Comparison of ENCODE assay signal across 11 cellular contexts in the genomic region with DNA sequence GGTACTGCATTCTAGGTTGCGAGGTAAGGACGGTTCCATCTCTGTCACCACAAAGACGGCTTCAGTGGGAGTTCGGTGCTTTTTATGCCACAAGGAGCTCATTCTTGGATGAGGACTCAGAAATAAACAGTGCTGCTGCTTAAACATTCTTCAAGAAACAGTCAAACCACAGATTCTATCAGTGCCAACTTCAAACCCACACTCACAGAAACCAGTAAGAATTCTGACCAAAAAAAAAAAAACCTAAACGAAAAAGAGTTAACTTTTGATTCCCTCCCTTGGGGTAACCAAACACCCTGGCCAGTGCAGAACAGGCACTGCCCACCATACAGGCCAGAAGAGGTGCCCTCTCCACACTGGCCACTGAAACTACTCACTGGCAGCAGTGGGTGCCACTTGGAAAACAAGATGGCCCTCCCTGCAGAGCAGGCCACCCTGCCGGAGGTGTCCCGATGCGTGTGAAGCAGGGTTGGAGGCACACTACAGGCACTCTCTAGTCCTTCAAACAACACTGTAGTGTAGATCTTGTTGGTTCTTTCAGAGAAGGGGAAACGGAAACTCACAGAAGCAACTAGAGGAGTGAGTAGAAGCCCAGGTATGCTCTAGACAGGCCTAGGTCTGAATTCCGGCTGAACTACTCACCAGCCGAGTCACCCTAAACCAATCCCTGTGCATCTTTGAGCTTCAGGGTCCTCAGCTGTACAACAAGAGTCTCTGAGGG.
DNase-seq lines count a peak whose midpoint lies in the region; ATAC-seq, FAIRE-seq and TF ChIP-seq lines count a peak whose summit lies in the region.
"Had no signal": no experiment of that assay in that cellular context is flagged by ENCODE, and none has a peak within 500 bp of the region (broad histone marks: within the 10 kb centered on the region; RNA-seq: fewer than 3 reads in every experiment).

No MANE protein-coding gene starts in this region.

- BruUV-seq in GM12878 (replicated peaks; lab: Mats Ljungman, UMichigan), result no TSS peak

- H3K27ac Mint-ChIP-seq in naive thymus-derived CD8-positive, alpha-beta T cell, result peak overlapping the region; percentile 82 to 98 (median 92)
- no peak overlapping the region for H3K27ac Mint-ChIP-seq in progenitor cell of endocrine pancreas

- POLR2A ChIA-PET in GM12878 (lab: Charles Lee), result interaction anchor here (1.0 kb wide), 1 partner anchor 29 kb away, joined by 3 read pairs; no protein-coding TSS in a partner anchor
- POLR2A ChIA-PET in naive thymus-derived CD8-positive, alpha-beta T cell (lab: Charles Lee), result interaction anchor here (0.7 to 1.6 kb wide), 3 partner anchors 87 to 1515 kb away, joined by 3 to 4 read pairs (median 3); partner anchors contain the start of gene TLR5

- no peak for TF ChIP-seq CTCF in RWPE2 (IDR thresholded peaks at IDR 0.05; ENCODE audit: poor library complexity, severe bottlenecking)
- no peak for TF ChIP-seq CTCF in GM12878 (IDR thresholded peaks at IDR 0.05 in 2 of 3, conservative IDR thresholded peaks at IDR 0.05 in 1 of 3; ENCODE audit: control insufficient read depth in 2 of 3, extremely low read depth in 1 of 3, insufficient read depth in 1 of 3, low read depth in 3 of 3, low read length in 3 of 3)
- TF ChIP-seq CTCF in pancreas (IDR thresholded peaks at IDR 0.05), result no peak
- no peak for TF ChIP-seq CTCF in progenitor cell of endocrine pancreas (IDR thresholded peaks at IDR 0.05; ENCODE audit: unreplicated experiment)

- H3K4me3 Mint-ChIP-seq in naive thymus-derived CD8-positive, alpha-beta T cell, result peak overlapping the region; percentile 35 to 78 (median 67)
- no peak overlapping the region for H3K4me3 Mint-ChIP-seq in progenitor cell of endocrine pancreas (ENCODE audit: low read depth)

- H3K27ac ChIP-seq in RWPE2 (ENCODE audit: poor library complexity, severe bottlenecking) (peak overlapping the region; percentile 59), GM12878 (ENCODE audit: control insufficient read depth, insufficient read depth) (no peak overlapping the region), pancreas (no peak overlapping the region)

- no peak for TF ChIP-seq RAD21 in GM12878 (IDR thresholded peaks at IDR 0.05; ENCODE audit: insufficient read depth, low read depth, low read length)

- H3K79me2 ChIP-seq in GM12878 (ENCODE audit: control insufficient read depth, insufficient read depth, low read length), result no peaks in the 10 kb centered on the region

- H3K4me2 ChIP-seq in GM12878 (ENCODE audit: control insufficient read depth, insufficient read depth), result no peak overlapping the region

- DNase-seq in GM03348 (ENCODE audit: low spot score) (peak; percentile 85), RWPE2 (ENCODE audit: low spot score) (no peak), GM12878 (ENCODE audit: low read depth, low spot score) (no peak), pancreas (no peak), DMS79 treated with DMSO at 0.1 percent for 48 hours (lab: John Stamatoyannopoulos, UW) (no peak), progenitor cell of endocrine pancreas (ENCODE audit: low spot score, unreplicated experiment) (no peak)
- peak in 4 of 10 donors; percentile 26 to 49 (median 42) for DNase-seq in naive thymus-derived CD8-positive, alpha-beta T cell
- DNase-seq: NCI-H2171 treated with DMSO at 0.1 percent for 48 hours had no signal

- H3K9me3 ChIP-seq in RWPE2 (ENCODE audit: severe bottlenecking) (no peaks in the 10 kb centered on the region), GM12878 (replicated peaks; ENCODE audit: control insufficient read depth, insufficient read depth, low read length) (no peaks in the 10 kb centered on the region), pancreas (no peaks in the 10 kb centered on the region)

- ATAC-seq in RWPE2 (ENCODE audit: low read depth), result peak; percentile 94
- ATAC-seq in GM12878, result peak; percentile 9
- ATAC-seq in naive thymus-derived CD8-positive, alpha-beta T cell, result peak; percentile 64 to 68
- no peak for ATAC-seq in HG02885 (IDR thresholded peaks at IDR 0.05; ENCODE audit: poor library complexity, unreplicated experiment)
- no peak for ATAC-seq in pancreas

- no peak overlapping the region for H2AFZ ChIP-seq in GM12878 (ENCODE audit: control insufficient read depth, low read depth, low read length)

- peaks cover 29 to 91% (median 74%) of the 10 kb centered on the region in 4 donors for H3K4me1 Mint-ChIP-seq in naive thymus-derived CD8-positive, alpha-beta T cell
- H3K4me1 Mint-ChIP-seq in progenitor cell of endocrine pancreas (ENCODE audit: low read depth), result peaks cover 2% of the 10 kb centered on the region

- RAD21 ChIA-PET in GM12878 (lab: Charles Lee; ENCODE audit: unreplicated experiment), result interaction anchor here (0.8 to 1.7 kb wide), 7 partner anchors 13 to 94 kb away, joined by 3 to 4 read pairs (median 3); partner anchors contain the start of gene TLR5

- H3K9me3 Mint-ChIP-seq in naive thymus-derived CD8-positive, alpha-beta T cell, result peaks cover 0 to 2% (median 0%) of the 10 kb centered on the region in 9 donors
- H3K9me3 Mint-ChIP-seq in progenitor cell of endocrine pancreas (ENCODE audit: low read depth), result no peaks in the 10 kb centered on the region

- no peak for TF ChIP-seq EP300 in GM12878 (IDR thresholded peaks at IDR 0.05; ENCODE audit: borderline replicate concordance in 1 of 2, control insufficient read depth in 1 of 2, low read depth in 2 of 2, low read length in 2 of 2)

- no peaks in the 10 kb centered on the region for H3K27me3 Mint-ChIP-seq in naive thymus-derived CD8-positive, alpha-beta T cell
- peaks cover 41% of the 10 kb centered on the region for H3K27me3 Mint-ChIP-seq in progenitor cell of endocrine pancreas

- no peaks in the 10 kb centered on the region for H4K20me1 ChIP-seq in GM12878 (ENCODE audit: control insufficient read depth, insufficient read depth)

- no peak overlapping the region for H3K4me3 ChIP-seq in RWPE2 (ENCODE audit: severe bottlenecking)
- no peak overlapping the region for H3K4me3 ChIP-seq in GM12878
- H3K4me3 ChIP-seq in pancreas, result no peak overlapping the region
- H3K4me3 ChIP-seq: skin epidermis had no signal

- no peaks in the 10 kb centered on the region for H3K36me3 ChIP-seq in RWPE2 (ENCODE audit: low read depth)
- no peaks in the 10 kb centered on the region for H3K36me3 ChIP-seq in GM12878 (ENCODE audit: control insufficient read depth in 2 of 2, insufficient read depth in 2 of 2, low read length in 1 of 2)
- no peaks in the 10 kb centered on the region for H3K36me3 ChIP-seq in pancreas

- TF ChIP-seq POLR2A in GM12878 (IDR thresholded peaks at IDR 0.05; ENCODE audit: low read depth, low read length), result no peak

- intact Hi-C loops in GM12878 (cut with micrococcal nuclease; ENCODE audit: unreplicated experiment), result no loop called here
- intact Hi-C loops in pancreas (cut with DNase I), result no loop called here

- H3K36me3 Mint-ChIP-seq in naive thymus-derived CD8-positive, alpha-beta T cell, result peaks cover 0 to 3% (median 0%) of the 10 kb centered on the region in 3 donors
- H3K36me3 Mint-ChIP-seq in progenitor cell of endocrine pancreas (ENCODE audit: insufficient read depth), result no peaks in the 10 kb centered on the region

- CTCF ChIA-PET in GM12878 (lab: Yijun Ruan, JAX), result interaction anchor here (0.6 to 6.2 kb wide), 6 partner anchors 11 to 99 kb away, joined by 3 to 43 read pairs (median 3); no protein-coding TSS in a partner anchor

- FAIRE-seq in GM12878 (lab: Jason Lieb, UNC), result no peak
- no peak for FAIRE-seq in pancreas (lab: Jason Lieb, UNC)
- FAIRE-seq: GM18507 had no signal

- in situ Hi-C loops in GM12878 (cut with MboI), result no loop called here

- WGBS in GM12878 (ENCODE audit: insufficient coverage, insufficient replicate concordance, low lambda C conversion rate, missing lambda C conversion rate), result 72% methylated on average over 11 of the region's 11 CpGs
- 94 to 95% methylated on average over 11 of the region's 11 CpGs for WGBS in pancreas, 2 donors

- H3K27me3 ChIP-seq in RWPE2 (ENCODE audit: insufficient read depth, poor library complexity, severe bottlenecking) (no peaks in the 10 kb centered on the region), GM12878 (replicated peaks in 1 of 2; ENCODE audit: control insufficient read depth in 2 of 2, insufficient read depth in 2 of 2, low read length in 1 of 2) (no peaks in the 10 kb centered on the region; a peak in 2 of 4 replicates), pancreas (no peaks in the 10 kb centered on the region)

- H3K4me1 ChIP-seq in RWPE2 (ENCODE audit: insufficient read depth, poor library complexity, severe bottlenecking) (peaks cover 18% of the 10 kb centered on the region), GM12878 (ENCODE audit: control insufficient read depth, insufficient read depth, low read length) (no peaks in the 10 kb centered on the region), pancreas (no peaks in the 10 kb centered on the region)

- SMC1A ChIA-PET in GM12878 (lab: Charles Lee; ENCODE audit: uncharacterized antibody, unreplicated experiment), result interaction anchor here (0.7 to 1.7 kb wide), 8 partner anchors 10 to 50 kb away, joined by 3 to 7 read pairs (median 4); no protein-coding TSS in a partner anchor

- no peak overlapping the region for H3K9ac ChIP-seq in GM12878 (ENCODE audit: control insufficient read depth, insufficient read depth, low read length)

TF ChIP-seq in GM12878, 131 proteins besides CTCF, POLR2A, EP300 and RAD21:
- no peak for TF ChIP-seq TARDBP (IDR thresholded peaks at IDR 0.05; ENCODE audit: borderline replicate concordance)
- TF ChIP-seq ZNF384 (IDR thresholded peaks at IDR 0.05; ENCODE audit: borderline replicate concordance, low read depth, low read length), result peak; percentile 34; the same call in 1 of the 2 replicates
TF ChIP-seq in GM12878: peak in this region for 1.

Comparison
In these comparisons a context has a peak if more than half of its experiments do, and no peak if none do; other contexts are left out.
1. ATAC-seq: peak in RWPE2 (single experiment), GM12878 (single experiment) and naive thymus-derived CD8-positive, alpha-beta T cell (2 of 2); none in HG02885 (single experiment) and pancreas (0 of 4).